19 cellular contexts compared by ENCODE assay signal in genomic region chr21:35920428-35920827, GRCh38.
"Had no signal": no experiment of that assay in that cellular context is flagged by ENCODE, and none has a peak within 500 bp of the region (broad histone marks: within the 10 kb centered on the region; RNA-seq: fewer than 3 reads in every experiment).

No MANE protein-coding gene starts in this region.

- H3K4me1 ChIP-seq: neural progenitor cell, prostate gland, testis, tibial artery had no signal

- H3K27me3 ChIP-seq: neural progenitor cell, right atrium auricular region, sigmoid colon, testis, tibial artery had no signal

- FAIRE-seq: colon, frontal cortex, keratinocyte had no signal

- H3K36me3 ChIP-seq: neural progenitor cell, prostate gland, right atrium auricular region, sigmoid colon, spleen, tibial artery had no signal

- H3K4me3 ChIP-seq: dorsolateral prefrontal cortex, lung, neural progenitor cell, prostate gland, right atrium auricular region, sigmoid colon, spleen, testis, tibial artery had no signal

- ATAC-seq: left lobe of liver; naive thymus-derived CD4-positive, alpha-beta T cell; stimulated activated memory B cell treated with anti-CD40 and anti-IgM and Interleukin-4, amounts not matched to agents 10 μg/mL and 1 μg/mL and 100 μg/mL, for 72 hours; stimulated activated naive CD8-positive, alpha-beta T cell treated with anti-CD3 and anti-CD28 coated beads, Interleukin-15, Interleukin-2, amounts not matched to agents 100 U/mL and 50 U/mL, for 24 hours had no signal

- DNase-seq: dorsolateral prefrontal cortex; effector CD4-positive, alpha-beta T cell; naive thymus-derived CD4-positive, alpha-beta T cell; sigmoid colon; spleen; stimulated activated CD4-positive, alpha-beta T cell treated with anti-CD3 and anti-CD28 coated beads, Interleukin-4, amount 100 ng/mL, for 4 hours; stimulated activated naive CD8-positive, alpha-beta T cell treated with anti-CD3 and anti-CD28 coated beads, Interleukin-15, Interleukin-2, amounts not matched to agents 100 U/mL and 50 U/mL, for 24 hours; substantia nigra; testis; tibial artery had no signal

- H3K9me3 ChIP-seq: prostate gland, testis, tibial artery had no signal
